ENCODE assay signal across 18 cellular contexts in the genomic region with DNA sequence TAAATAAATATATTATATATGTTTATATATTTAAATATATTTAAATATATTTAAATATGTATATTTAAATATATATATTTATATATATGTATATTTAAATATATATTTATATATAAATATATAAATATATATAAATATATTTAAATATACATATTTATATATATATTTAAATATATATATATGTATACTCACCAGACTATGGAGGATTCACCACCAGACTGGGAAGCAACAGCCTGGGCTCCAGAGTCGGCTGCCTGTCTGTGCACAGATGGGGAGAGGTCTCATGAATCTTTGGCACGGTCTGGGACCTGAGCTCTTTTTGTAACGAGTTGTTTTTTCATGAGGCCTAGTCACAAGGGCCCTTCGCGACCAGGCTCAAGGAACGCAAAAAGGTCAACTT. TPM values are rescaled to one million over a fixed set of nuclear protein-coding genes. Genes with fewer than 3 reads are reported as not detected.
DNase-seq lines count a peak whose midpoint lies in the region; ATAC-seq, FAIRE-seq and TF ChIP-seq lines count a peak whose summit lies in the region.
"Had no signal": no experiment of that assay in that cellular context is flagged by ENCODE, and none has a peak within 500 bp of the region (broad histone marks: within the 10 kb centered on the region; RNA-seq: fewer than 3 reads in every experiment).

No MANE protein-coding gene starts in this region.

- H3K27ac ChIP-seq in endothelial cell of umbilical vein (ENCODE audit: insufficient read depth, low read depth, low read length) = no peak overlapping the region
- no peak overlapping the region for H3K27ac ChIP-seq in spleen

- no peaks in the 10 kb centered on the region for H4K20me1 ChIP-seq in endothelial cell of umbilical vein (replicated peaks; ENCODE audit: control insufficient read depth, extremely low read depth, insufficient read depth, low read length)

- H3K4me3 ChIP-seq in endothelial cell of umbilical vein (replicated peaks in 1 of 3; ENCODE audit: insufficient read depth in 1 of 3, low read depth in 1 of 3, low read length in 3 of 3) (no peak overlapping the region), spleen (no peak overlapping the region)
- H3K4me3 ChIP-seq: GM12878, GM23338 had no signal

- H3K4me2 ChIP-seq in endothelial cell of umbilical vein (ENCODE audit: insufficient read depth, low read length) = no peak overlapping the region
- H3K4me2 ChIP-seq: GM23338 had no signal

- H3K9me3 ChIP-seq in endothelial cell of umbilical vein (replicated peaks; ENCODE audit: control insufficient read depth, insufficient read depth, low read length) (no peaks in the 10 kb centered on the region), spleen (no peaks in the 10 kb centered on the region)

- no peak overlapping the region for H3K4me3 Mint-ChIP-seq in natural killer cell treated with Interleukin-12 subunit alpha and Interleukin-12 subunit beta and Interleukin-15 and Interleukin-18, amount 100 ng/mL, for 72 hours
- no peak overlapping the region for H3K4me3 Mint-ChIP-seq in natural killer cell
- H3K4me3 Mint-ChIP-seq: CD4-positive, alpha-beta memory T cell; GM23338; H9 had no signal

- H3K27ac Mint-ChIP-seq in natural killer cell treated with Interleukin-12 subunit alpha and Interleukin-12 subunit beta and Interleukin-15 and Interleukin-18, amount 100 ng/mL, for 72 hours = no peak overlapping the region
- no peak overlapping the region for H3K27ac Mint-ChIP-seq in natural killer cell
- H3K27ac Mint-ChIP-seq: GM23338, H9 had no signal

- no peak for TF ChIP-seq CTCF in natural killer cell (IDR thresholded peaks at IDR 0.05)
- no peak for TF ChIP-seq CTCF in endothelial cell of umbilical vein (IDR thresholded peaks at IDR 0.05; ENCODE audit: extremely low read depth in 1 of 2, insufficient read depth in 1 of 2, low read depth in 1 of 2, low read length in 2 of 2)
- no peak for TF ChIP-seq CTCF in spleen (IDR thresholded peaks at IDR 0.05 in 8 of 11, conservative IDR thresholded peaks at IDR 0.05 in 3 of 11)

- FAIRE-seq in endothelial cell of umbilical vein (lab: Jason Lieb, UNC) (peak; percentile 15), HTR-8/SVneo (lab: Jason Lieb, UNC) (no peak)
- FAIRE-seq: GM12878, GM19239 had no signal

- DNase-seq in natural killer cell treated with Interleukin-12 subunit alpha and Interleukin-12 subunit beta and Interleukin-15 and Interleukin-18, amount 100 ng/mL, for 72 hours (ENCODE audit: low spot score) = peak; percentile 26
- DNase-seq in natural killer cell = no peak
- no peak for DNase-seq in endothelial cell of umbilical vein (ENCODE audit: low read depth, low spot score)
- peak; percentile 34 for DNase-seq in spleen
- no peak for DNase-seq in HTR-8/SVneo (ENCODE audit: insufficient read length, low spot score)
- DNase-seq: C1 segment of cervical spinal cord; Calu3; CD4-positive, alpha-beta memory T cell; COR-L47; DMS79; EL; GDM1; H9 had no signal

- H3K4me1 Mint-ChIP-seq in natural killer cell treated with Interleukin-12 subunit alpha and Interleukin-12 subunit beta and Interleukin-15 and Interleukin-18, amount 100 ng/mL, for 72 hours (ENCODE audit: low read depth in 2 of 2) = peaks cover 7 to 16% of the 10 kb centered on the region in 2 donors
- H3K4me1 Mint-ChIP-seq in natural killer cell = peaks cover 0 to 10% of the 10 kb centered on the region in 2 donors
- H3K4me1 Mint-ChIP-seq: GM23338 had no signal

- TF ChIP-seq POLR2A in endothelial cell of umbilical vein (IDR thresholded peaks at IDR 0.05; ENCODE audit: low read depth, low read length) (no peak), spleen (IDR thresholded peaks at IDR 0.05) (no peak)

- ATAC-seq in natural killer cell treated with Interleukin-12 subunit alpha and Interleukin-12 subunit beta and Interleukin-15 and Interleukin-18, amount 100 ng/mL, for 72 hours = no peak
- no peak for ATAC-seq in natural killer cell
- ATAC-seq in HG02970 (IDR thresholded peaks at IDR 0.05; ENCODE audit: low FRiP score, unreplicated experiment) = no peak
- ATAC-seq: GM12878, GM23338, HCT116 had no signal

- dilution Hi-C loops in endothelial cell of umbilical vein (cut with MboI; ENCODE audit: extremely low pct_ligation_motif_present, low sequenced_read_pairs) = no loop called here

- H3K27me3 Mint-ChIP-seq in natural killer cell treated with Interleukin-12 subunit alpha and Interleukin-12 subunit beta and Interleukin-15 and Interleukin-18, amount 100 ng/mL, for 72 hours = peaks cover 0 to 5% of the 10 kb centered on the region in 2 donors
- H3K27me3 Mint-ChIP-seq in natural killer cell (ENCODE audit: low read depth in 2 of 2) = peaks cover 0 to 3% of the 10 kb centered on the region in 2 donors
- H3K27me3 Mint-ChIP-seq: CD4-positive, alpha-beta memory T cell had no signal

- POLR2A ChIA-PET in endothelial cell of umbilical vein (lab: Charles Lee) = no interaction called here

- no peaks in the 10 kb centered on the region for H3K79me2 ChIP-seq in endothelial cell of umbilical vein (ENCODE audit: control insufficient read depth, insufficient read depth, low read length)

- H3K9me3 Mint-ChIP-seq in natural killer cell treated with Interleukin-12 subunit alpha and Interleukin-12 subunit beta and Interleukin-15 and Interleukin-18, amount 100 ng/mL, for 72 hours = peaks cover 4% of the 10 kb centered on the region
- H3K9me3 Mint-ChIP-seq in natural killer cell = peaks cover 3 to 9% of the 10 kb centered on the region in 2 donors
- H3K9me3 Mint-ChIP-seq: CD4-positive, alpha-beta memory T cell had no signal

- CTCF ChIA-PET in endothelial cell of umbilical vein (lab: Charles Lee) = no interaction called here

- H3K36me3 ChIP-seq in endothelial cell of umbilical vein (ENCODE audit: control insufficient read depth in 2 of 2, extremely low read depth in 1 of 2, insufficient read depth in 2 of 2, low read length in 2 of 2) (no peaks in the 10 kb centered on the region), spleen (no peaks in the 10 kb centered on the region)

- H2AFZ ChIP-seq in endothelial cell of umbilical vein (ENCODE audit: low read depth, low read length) = no peak overlapping the region
- H2AFZ ChIP-seq: GM23338 had no signal

- H3K36me3 Mint-ChIP-seq in natural killer cell treated with Interleukin-12 subunit alpha and Interleukin-12 subunit beta and Interleukin-15 and Interleukin-18, amount 100 ng/mL, for 72 hours = no peaks in the 10 kb centered on the region
- no peaks in the 10 kb centered on the region for H3K36me3 Mint-ChIP-seq in natural killer cell
- H3K36me3 Mint-ChIP-seq: CD4-positive, alpha-beta memory T cell had no signal

- 94 to 97% (median 95%) methylated on average over 6 of the region's 6 CpGs for WGBS in spleen, 5 donors

- H3K4me1 ChIP-seq in endothelial cell of umbilical vein (ENCODE audit: control insufficient read depth, extremely low read depth, insufficient read depth, low read length) (no peaks in the 10 kb centered on the region), spleen (peaks cover 0 to 20% (median 12%) of the 10 kb centered on the region in 6 donors)

- intact Hi-C loops in natural killer cell (cut with micrococcal nuclease) (no loop called here), endothelial cell of umbilical vein (cut with micrococcal nuclease) (no loop called here), spleen (cut with DNase I; ENCODE audit: low total_unique reads) (no loop called here)

- H3K9ac ChIP-seq in endothelial cell of umbilical vein (replicated peaks; ENCODE audit: extremely low read depth, insufficient read depth, low read length) = no peak overlapping the region

- H3K27me3 ChIP-seq in endothelial cell of umbilical vein (ENCODE audit: control insufficient read depth in 2 of 2, insufficient read depth in 2 of 2, low read length in 2 of 2) (no peaks in the 10 kb centered on the region), spleen (replicated peaks in 1 of 7) (peaks cover 0 to 39% (median 11%) of the 10 kb centered on the region in 7 donors)

- H3K9me1 ChIP-seq in endothelial cell of umbilical vein (replicated peaks; ENCODE audit: control insufficient read depth, extremely low read depth, insufficient read depth, low read length) = no peaks in the 10 kb centered on the region

- BruUV-seq in endothelial cell of umbilical vein (replicated peaks; lab: Mats Ljungman, UMichigan) = no TSS peak

TF ChIP-seq in endothelial cell of umbilical vein, 7 proteins besides CTCF, POLR2A, EP300 and RAD21 (continues in another document):
- TF ChIP-seq, protein P1, sequence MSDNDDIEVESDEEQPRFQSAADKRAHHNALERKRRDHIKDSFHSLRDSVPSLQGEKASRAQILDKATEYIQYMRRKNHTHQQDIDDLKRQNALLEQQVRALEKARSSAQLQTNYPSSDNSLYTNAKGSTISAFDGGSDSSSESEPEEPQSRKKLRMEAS (IDR thresholded peaks at IDR 0.05; ENCODE audit: insufficient read depth, insufficient read length) = no peak
- TF ChIP-seq EZH2 (IDR thresholded peaks at IDR 0.05; ENCODE audit: borderline replicate concordance, low read depth, low read length, severe bottlenecking) = no peak

RNA-seq across cellular contexts. Expression of a gene that starts 21.3 kb away (rescaled TPM):
- 10 to 100 TPM; 28.0 to 48.2 TPM for total RNA-seq in natural killer cell treated with Interleukin-12 subunit alpha and Interleukin-12 subunit beta and Interleukin-15 and Interleukin-18, amount 100 ng/mL, for 72 hours
- total RNA-seq in natural killer cell (10 to 100 TPM; 21.0 to 30.2 (median 21.7) TPM), endothelial cell of umbilical vein (28.0 and 29.4 TPM in 2 replicates), spleen (10 to 100 TPM in 6 of 7 donors, 1 to 10 TPM in 1; 8.3 to 18.7 (median 14.6) TPM)
- polyA plus RNA-seq in endothelial cell of umbilical vein (19.4 and 20.7 TPM in 2 replicates), spleen (10 to 100 TPM; 25.2 to 38.6 (median 33.1) TPM)
- 11.6 and 11.8 TPM in 2 replicates for polyA plus RNA-seq in endothelial cell of umbilical vein (2011; cell fraction: cytosol; rRNA removed)
- 14.6 and 15.6 TPM in 2 replicates for polyA plus RNA-seq in endothelial cell of umbilical vein (2011; cell fraction: nucleus; rRNA removed)
- 18.8 and 21.7 TPM in 2 replicates for polyA plus RNA-seq in endothelial cell of umbilical vein (2012)
- polyA minus RNA-seq in endothelial cell of umbilical vein = 4.6 and 6.2 TPM in 2 replicates
- 14.8 TPM for polyA minus RNA-seq in endothelial cell of umbilical vein (2011; cell fraction: cytosol; rRNA and poly(A)+ RNA removed)
- polyA minus RNA-seq in endothelial cell of umbilical vein (2011; cell fraction: nucleus; rRNA and poly(A)+ RNA removed) = 2.7 and 5.1 TPM in 2 replicates

RNA-seq across cellular contexts. Expression of a gene that starts 21.5 kb away (rescaled TPM):
- 10 to 100 TPM; 29.5 to 83.7 TPM for total RNA-seq in natural killer cell treated with Interleukin-12 subunit alpha and Interleukin-12 subunit beta and Interleukin-15 and Interleukin-18, amount 100 ng/mL, for 72 hours
- total RNA-seq in natural killer cell (10 to 100 TPM; 39.5 to 55.9 (median 54.2) TPM), endothelial cell of umbilical vein (23.5 and 27.2 TPM in 2 replicates), spleen (10 to 100 TPM; 17.8 to 31.6 (median 19.4) TPM)
- polyA plus RNA-seq in endothelial cell of umbilical vein (10.9 and 11.4 TPM in 2 replicates), spleen (10 to 100 TPM; 16.9 to 36.0 (median 19.5) TPM)
- polyA plus RNA-seq in endothelial cell of umbilical vein (2011; cell fraction: cytosol; rRNA removed) = 10.2 and 13.6 TPM in 2 replicates
- polyA plus RNA-seq in endothelial cell of umbilical vein (2011; cell fraction: nucleus; rRNA removed) = 50.7 and 55.5 TPM in 2 replicates
- polyA plus RNA-seq in endothelial cell of umbilical vein (2012) = 16.9 and 19.1 TPM in 2 replicates
- 5.1 and 9.6 TPM in 2 replicates for polyA minus RNA-seq in endothelial cell of umbilical vein
- 14.8 TPM for polyA minus RNA-seq in endothelial cell of umbilical vein (2011; cell fraction: cytosol; rRNA and poly(A)+ RNA removed)
- polyA minus RNA-seq in endothelial cell of umbilical vein (2011; cell fraction: nucleus; rRNA and poly(A)+ RNA removed) = 9.8 and 19.6 TPM in 2 replicates

Comparison
In these comparisons a context has a peak if more than half of its experiments do, and no peak if none do; other contexts are left out.
1. DNase-seq: peak in natural killer cell treated with Interleukin-12 subunit alpha and Interleukin-12 subunit beta and Interleukin-15 and Interleukin-18, amount 100 ng/mL, for 72 hours (single experiment) and spleen (single experiment); none in natural killer cell (single experiment), endothelial cell of umbilical vein (single experiment) and HTR-8/SVneo (single experiment).